In the genomic region with DNA sequence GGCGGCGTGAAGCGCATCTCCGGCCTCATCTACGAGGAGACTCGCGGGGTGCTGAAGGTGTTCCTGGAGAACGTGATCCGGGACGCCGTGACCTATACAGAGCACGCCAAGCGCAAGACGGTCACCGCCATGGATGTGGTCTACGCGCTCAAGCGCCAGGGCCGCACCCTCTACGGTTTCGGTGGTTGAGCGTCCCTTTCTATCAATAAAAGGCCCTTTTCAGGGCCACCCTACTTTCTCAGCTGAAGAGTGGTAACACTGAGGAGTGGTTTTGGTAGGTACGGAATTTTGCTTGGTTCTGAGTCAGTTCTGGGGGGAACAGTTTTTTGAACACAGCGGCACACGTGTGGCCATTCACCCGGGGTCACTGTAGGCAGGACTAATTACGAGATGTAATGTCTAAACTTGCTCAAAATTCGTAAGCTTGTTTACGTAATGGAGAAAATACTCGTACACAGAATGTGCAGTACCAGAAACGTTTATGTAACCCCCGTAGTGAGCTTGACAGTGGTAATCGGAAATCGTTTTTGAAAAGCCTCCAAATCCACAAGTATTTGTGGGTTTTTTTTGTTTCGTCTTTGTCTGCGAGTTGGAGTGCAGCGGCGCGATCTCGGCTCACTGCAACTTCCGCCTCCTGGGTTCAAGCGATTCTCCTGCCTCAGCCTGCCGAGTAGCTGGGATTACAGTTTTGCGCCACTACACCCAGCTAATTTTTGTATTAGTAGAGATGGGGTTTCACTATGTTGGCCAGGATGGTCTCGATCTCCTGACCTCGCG, we compare ENCODE assay signal across 8 cellular contexts.
DNase-seq lines count a peak whose midpoint lies in the region; ATAC-seq, FAIRE-seq and TF ChIP-seq lines count a peak whose summit lies in the region.
"Not testable (repeated sequence)": the region's sequence is repeated elsewhere in the genome, so short reads cannot be mapped to it uniquely, and the experiment has no call there.

No MANE protein-coding gene starts in this region.

- not testable (repeated sequence) for H2BK15ac ChIP-seq in IMR-90 (ENCODE audit: low read depth, low read length)

- not testable (repeated sequence) for H3K36me3 ChIP-seq in IMR-90 (ENCODE audit: control insufficient read depth, insufficient read depth, low read length); thyroid gland

- peak overlapping the region; percentile 76 for H3K23ac ChIP-seq in IMR-90 (ENCODE audit: low read depth, low read length)

- H3K27ac Mint-ChIP-seq in activated T-helper 2 cell treated with anti-CD3 and anti-CD28 coated beads, Interferon-gamma antibody, Interleukin-2, Interleukin-4, amounts not matched to agents 10 μg/mL and 5 μg/mL and 100 μg/mL, durations not matched to agents 14 hours and 24 hours and 36 hours: peak overlapping the region; percentile 89
- H3K27ac Mint-ChIP-seq in naive B cell: peak overlapping the region; percentile 96 to 100 (median 98)

- peak overlapping the region; percentile 61; the same call in 1 of the 2 replicates for H4K5ac ChIP-seq in IMR-90 (ENCODE audit: low read depth, low read length)

- POLR2A ChIA-PET in IMR-90 (lab: Charles Lee; ENCODE audit: unreplicated experiment): interaction anchor here (0.7 to 1.8 kb wide), 8 partner anchors 11 to 692 kb away, joined by 3 to 8 read pairs (median 4); a partner anchor contains a TSS

- H3K36me3 Mint-ChIP-seq in activated T-helper 2 cell treated with anti-CD3 and anti-CD28 coated beads, Interferon-gamma antibody, Interleukin-2, Interleukin-4, amounts not matched to agents 10 μg/mL and 5 μg/mL and 100 μg/mL, durations not matched to agents 14 hours and 24 hours and 36 hours (ENCODE audit: low read depth); naive B cell: not testable (repeated sequence)

- in situ Hi-C loops in IMR-90 (cut with MboI; ENCODE audit: low sequenced_read_pairs): loop anchor here (25.0 kb wide), 2 partner anchors 1512 to 1612 kb away; a partner anchor contains a TSS

- not testable (repeated sequence) for H3K27me3 Mint-ChIP-seq in activated T-helper 2 cell treated with anti-CD3 and anti-CD28 coated beads, Interferon-gamma antibody, Interleukin-2, Interleukin-4, amounts not matched to agents 10 μg/mL and 5 μg/mL and 100 μg/mL, durations not matched to agents 14 hours and 24 hours and 36 hours (ENCODE audit: low read depth); naive B cell

- CTCF ChIA-PET in IMR-90 (lab: Yijun Ruan, JAX): interaction anchor here (0.6 to 2.6 kb wide), 2 partner anchors 70 to 1008 kb away, joined by 5 to 8 read pairs; no protein-coding TSS in a partner anchor

- not testable (repeated sequence) for H2AK5ac ChIP-seq in IMR-90 (ENCODE audit: low read depth, low read length)

- not testable (repeated sequence) for H3K9me3 Mint-ChIP-seq in activated T-helper 2 cell treated with anti-CD3 and anti-CD28 coated beads, Interferon-gamma antibody, Interleukin-2, Interleukin-4, amounts not matched to agents 10 μg/mL and 5 μg/mL and 100 μg/mL, durations not matched to agents 14 hours and 24 hours and 36 hours
- peaks cover 0 to 21% (median 5%) of the 10 kb centered on the region in 7 donors for H3K9me3 Mint-ChIP-seq in naive B cell

- 0% methylated on average over 1 of the region's 47 CpGs; no CpG with 5 or more reads in 1 of the 2 experiments for WGBS in IMR-90 (ENCODE audit: extremely low coverage in 2 of 2, insufficient read length in 1 of 2), 2 experiments
- WGBS in thyroid gland, 2 donors: 0 to 2% methylated on average over 25 to 36 of the region's 47 CpGs

- peaks cover 28% of the 10 kb centered on the region for H3K4me1 Mint-ChIP-seq in activated T-helper 2 cell treated with anti-CD3 and anti-CD28 coated beads, Interferon-gamma antibody, Interleukin-2, Interleukin-4, amounts not matched to agents 10 μg/mL and 5 μg/mL and 100 μg/mL, durations not matched to agents 14 hours and 24 hours and 36 hours (ENCODE audit: low read depth)
- peaks cover 11 to 34% (median 20%) of the 10 kb centered on the region in 3 donors for H3K4me1 Mint-ChIP-seq in naive B cell

- H3K4me2 ChIP-seq in IMR-90 (ENCODE audit: low read depth, low read length): peak overlapping the region; percentile 99

- H2AFZ ChIP-seq in IMR-90 (replicated peaks; ENCODE audit: low read length, poor library complexity): peak overlapping the region; percentile 16

- H3K18ac ChIP-seq in IMR-90 (ENCODE audit: low read depth, low read length): peak overlapping the region; percentile 71

- dilution Hi-C loops in IMR-90 (cut with HindIII; ENCODE audit: low sequenced_read_pairs, unreplicated experiment): not testable (repeated sequence)

- peak overlapping the region; percentile 81; the same call in 1 of the 2 replicates for H3K14ac ChIP-seq in IMR-90 (replicated peaks; ENCODE audit: low read depth, low read length)

- peak overlapping the region; percentile 87 for H3K9ac ChIP-seq in IMR-90 (ENCODE audit: low read depth, low read length)

- H3K4ac ChIP-seq in IMR-90 (ENCODE audit: low read depth, low read length): peak overlapping the region; percentile 73

- H2BK120ac ChIP-seq in IMR-90 (ENCODE audit: low read depth, low read length): not testable (repeated sequence)

- TF ChIP-seq CTCF in GM12865 (IDR thresholded peaks at IDR 0.05; ENCODE audit: insufficient read depth, low read depth, low read length, missing control alignments); IMR-90 (conservative IDR thresholded peaks at IDR 0.05; ENCODE audit: low read depth, low read length); fibroblast of mammary gland (conservative IDR thresholded peaks at IDR 0.05; ENCODE audit: control insufficient read depth, insufficient read depth, low read depth, low read length); thyroid gland (IDR thresholded peaks at IDR 0.05): not testable (repeated sequence)

- intact Hi-C loops in IMR-90 (cut with micrococcal nuclease); thyroid gland (cut with DNase I): not testable (repeated sequence)
- intact Hi-C loops in activated T-helper 2 cell treated with anti-CD3 and anti-CD28 coated beads, Interferon-gamma antibody, Interleukin-2, Interleukin-4, amounts not matched to agents 10 μg/mL and 5 μg/mL and 100 μg/mL, durations not matched to agents 14 hours and 24 hours and 36 hours (cut with micrococcal nuclease): loop anchor here (1.0 kb wide), 1 partner anchor 13 kb away; no protein-coding TSS in a partner anchor

- not testable (repeated sequence) for H3K4me1 ChIP-seq in IMR-90 (ENCODE audit: control insufficient read depth, insufficient read depth, low read length); thyroid gland

- peak overlapping the region; percentile 69 for H3K4me3 ChIP-seq in GM12865 (ENCODE audit: low read depth, low read length)
- H3K4me3 ChIP-seq in IMR-90 (ENCODE audit: insufficient read depth, low read depth, low read length): peak overlapping the region; percentile 94
- peak overlapping the region; percentile 80 for H3K4me3 ChIP-seq in fibroblast of mammary gland (ENCODE audit: control insufficient read depth, low read depth, low read length)
- H3K4me3 ChIP-seq in thyroid gland (replicated peaks in 1 of 3): peak overlapping the region; percentile 0 to 60 (median 41)

- DNase-seq in GM12865 (ENCODE audit: low read depth) (peak; percentile 90), HCEC 1CT (peak; percentile 78), IMR-90 (peak; percentile 80), RCC 7860 (ENCODE audit: low spot score) (peak; percentile 7), fibroblast of mammary gland (ENCODE audit: low read depth) (peak; percentile 77), naive B cell (peak; percentile 63), thyroid gland (peak in 1 of 2 donors; percentile 43)
- DNase-seq in activated T-helper 2 cell treated with anti-CD3 and anti-CD28 coated beads, Interferon-gamma antibody, Interleukin-2, Interleukin-4, amounts not matched to agents 10 μg/mL and 5 μg/mL and 100 μg/mL, durations not matched to agents 14 hours and 24 hours and 36 hours (ENCODE audit: low spot score): peak; percentile 58

- peak; percentile 71 for ATAC-seq in IMR-90 (ENCODE audit: low read depth)
- ATAC-seq in naive B cell (ENCODE audit: low read depth in 2 of 2): peak; percentile 79 to 83

- H4K8ac ChIP-seq in IMR-90 (ENCODE audit: low read depth in 2 of 2, low read length in 2 of 2): peak overlapping the region in 1 of 2 experiments; percentile 47; a peak in 2 of 4 replicates

- H2BK5ac ChIP-seq in IMR-90 (ENCODE audit: low read depth, low read length, poor library complexity, severe bottlenecking): peak overlapping the region; percentile 83

- not testable (repeated sequence) for TF ChIP-seq RAD21 in IMR-90 (IDR thresholded peaks at IDR 0.05; ENCODE audit: low read length)

- H3K4me3 Mint-ChIP-seq in activated T-helper 2 cell treated with anti-CD3 and anti-CD28 coated beads, Interferon-gamma antibody, Interleukin-2, Interleukin-4, amounts not matched to agents 10 μg/mL and 5 μg/mL and 100 μg/mL, durations not matched to agents 14 hours and 24 hours and 36 hours (ENCODE audit: low read depth): peak overlapping the region; percentile 80
- H3K4me3 Mint-ChIP-seq in naive B cell: peak overlapping the region; percentile 87 to 98 (median 97)

- peak overlapping the region; percentile 70 for H2AK9ac ChIP-seq in IMR-90 (replicated peaks; ENCODE audit: low read depth, low read length, poor library complexity)

- H3K9me3 ChIP-seq in IMR-90 (ENCODE audit: control insufficient read depth, insufficient read depth, low read length); thyroid gland: not testable (repeated sequence)

- H4K91ac ChIP-seq in IMR-90 (ENCODE audit: insufficient read depth, low read depth, low read length): peak overlapping the region; percentile 37; the same call in 1 of the 2 replicates

- H2BK20ac ChIP-seq in IMR-90 (ENCODE audit: low read depth, low read length): not testable (repeated sequence)

- BruUV-seq in IMR-90 (replicated peaks; lab: Mats Ljungman, UMichigan): TSS peak; percentile 93

- not testable (repeated sequence) for H3K9me1 ChIP-seq in IMR-90 (ENCODE audit: insufficient read depth, low read length)

- not testable (repeated sequence) for H3K27me3 ChIP-seq in IMR-90 (ENCODE audit: control insufficient read depth, insufficient read depth, low read length); thyroid gland

- not testable (repeated sequence) for FAIRE-seq in RCC 7860 (lab: Jason Lieb, UNC)

- peak overlapping the region; percentile 80 for H3K56ac ChIP-seq in IMR-90 (ENCODE audit: extremely low read depth, insufficient read depth, low read length)

- H4K20me1 ChIP-seq in IMR-90 (ENCODE audit: insufficient read depth, low read length): not testable (repeated sequence)

- H3K79me1 ChIP-seq in IMR-90 (ENCODE audit: low read depth in 1 of 2, low read length in 2 of 2): not testable (repeated sequence)

- H3K27ac ChIP-seq in IMR-90 (ENCODE audit: insufficient read depth, low read length): peak overlapping the region; percentile 80
- H3K27ac ChIP-seq in thyroid gland: peak overlapping the region; percentile 52 to 84 (median 77)

- peak; percentile 69 for TF ChIP-seq POLR2A in IMR-90 (IDR thresholded peaks at IDR 0.05; ENCODE audit: low read depth, low read length)
- not testable (repeated sequence) for TF ChIP-seq POLR2A in thyroid gland (IDR thresholded peaks at IDR 0.05)

TF ChIP-seq in IMR-90, 13 proteins besides CTCF, POLR2A, EP300 and RAD21 (continues in another document):
- TF ChIP-seq CEBPB (IDR thresholded peaks at IDR 0.05; ENCODE audit: low read depth, low read length): peak; percentile 18; the same call in 1 of the 2 replicates

Comparison
In these comparisons a context has a peak if more than half of its experiments do, and no peak if none do; other contexts are left out.
1. H3K4me3 ChIP-seq: peak in every context shown above with its lines; median percentile 94 in IMR-90; 80 in fibroblast of mammary gland; 69 in GM12865; 41 in thyroid gland.